Comparison of ENCODE assay signal across 11 cellular contexts in genomic region chr17:66724581-66725341, GRCh38.
DNase-seq lines count a peak whose midpoint lies in the region; ATAC-seq and TF ChIP-seq lines count a peak whose summit lies in the region.
"Had no signal": no experiment of that assay in that cellular context is flagged by ENCODE, and none has a peak within 500 bp of the region (broad histone marks: within the 10 kb centered on the region; RNA-seq: fewer than 3 reads in every experiment).

No MANE protein-coding gene starts in this region.

- H2AFZ ChIP-seq in PC-9: no peak overlapping the region

- no TSS peak for BruUV-seq in PC-9 (replicated peaks; lab: Mats Ljungman, UMichigan)

- H3K27me3 ChIP-seq in PC-9 (ENCODE audit: insufficient read depth, low read depth): no peaks in the 10 kb centered on the region
- H3K27me3 ChIP-seq: tibial artery had no signal

- H3K9me2 ChIP-seq in PC-9 (ENCODE audit: insufficient read depth): no peaks in the 10 kb centered on the region

- no peaks in the 10 kb centered on the region for H3K27me3 Mint-ChIP-seq in activated T-helper 1 cell treated with anti-CD3 and anti-CD28 coated beads, Interleukin-12 subunit alpha, Interleukin-12 subunit beta, Interleukin-2, Interleukin-4 antibody, amounts not matched to agents 30 ng/mL and 10 ng/mL and 1 ng/mL, durations not matched to agents 14 hours and 24 hours and 36 hours (ENCODE audit: insufficient read depth)
- H3K27me3 Mint-ChIP-seq: activated naive CD8-positive, alpha-beta T cell treated with anti-CD3 and anti-CD28 coated beads, Interleukin-2, amount 10 ng/mL, durations not matched to agents 7 days and 5 days had no signal

- intact Hi-C loops in Right ventricle myocardium superior (cut with DNase I) (no loop called here), cardiac septum (cut with DNase I) (no loop called here), PC-9 (cut with micrococcal nuclease; ENCODE audit: unreplicated experiment) (loop anchor here (5.0 kb wide), 1 partner anchor 253 kb away; no protein-coding TSS in a partner anchor)
- intact Hi-C loops in activated T-helper 1 cell treated with anti-CD3 and anti-CD28 coated beads, Interleukin-12 subunit alpha, Interleukin-12 subunit beta, Interleukin-2, Interleukin-4 antibody, amounts not matched to agents 30 ng/mL and 10 ng/mL and 1 ng/mL, durations not matched to agents 14 hours and 24 hours and 36 hours (cut with micrococcal nuclease): no loop called here

- no peak overlapping the region for H3K27ac ChIP-seq in PC-9
- H3K27ac ChIP-seq: tibial artery had no signal

- peaks cover 13% of the 10 kb centered on the region for H3K4me1 Mint-ChIP-seq in activated T-helper 1 cell treated with anti-CD3 and anti-CD28 coated beads, Interleukin-12 subunit alpha, Interleukin-12 subunit beta, Interleukin-2, Interleukin-4 antibody, amounts not matched to agents 30 ng/mL and 10 ng/mL and 1 ng/mL, durations not matched to agents 14 hours and 24 hours and 36 hours (ENCODE audit: low read depth)

- no peak overlapping the region for H3K4me2 ChIP-seq in PC-9
- H3K4me2 ChIP-seq: smooth muscle cell had no signal

- H3K4me3 Mint-ChIP-seq in activated T-helper 1 cell treated with anti-CD3 and anti-CD28 coated beads, Interleukin-12 subunit alpha, Interleukin-12 subunit beta, Interleukin-2, Interleukin-4 antibody, amounts not matched to agents 30 ng/mL and 10 ng/mL and 1 ng/mL, durations not matched to agents 14 hours and 24 hours and 36 hours: no peak overlapping the region
- H3K4me3 Mint-ChIP-seq: activated naive CD8-positive, alpha-beta T cell treated with anti-CD3 and anti-CD28 coated beads, Interleukin-2, amount 10 ng/mL, durations not matched to agents 7 days and 5 days had no signal

- H3K36me3 Mint-ChIP-seq in activated T-helper 1 cell treated with anti-CD3 and anti-CD28 coated beads, Interleukin-12 subunit alpha, Interleukin-12 subunit beta, Interleukin-2, Interleukin-4 antibody, amounts not matched to agents 30 ng/mL and 10 ng/mL and 1 ng/mL, durations not matched to agents 14 hours and 24 hours and 36 hours (ENCODE audit: low read depth): peaks cover 2% of the 10 kb centered on the region
- H3K36me3 Mint-ChIP-seq: activated naive CD8-positive, alpha-beta T cell treated with anti-CD3 and anti-CD28 coated beads, Interleukin-2, amount 10 ng/mL, durations not matched to agents 7 days and 5 days had no signal

- ATAC-seq in Right ventricle myocardium superior (ENCODE audit: poor library complexity) (peak; percentile 67), GM19452 (IDR thresholded peaks at IDR 0.05; ENCODE audit: unreplicated experiment) (no peak), GM19023 (IDR thresholded peaks at IDR 0.05; ENCODE audit: unreplicated experiment) (no peak), HG02759 (IDR thresholded peaks at IDR 0.05; ENCODE audit: unreplicated experiment) (no peak)

- no peak overlapping the region for H3K4me3 ChIP-seq in PC-9
- H3K4me3 ChIP-seq: smooth muscle cell, tibial artery had no signal

- H3K9me3 Mint-ChIP-seq in activated T-helper 1 cell treated with anti-CD3 and anti-CD28 coated beads, Interleukin-12 subunit alpha, Interleukin-12 subunit beta, Interleukin-2, Interleukin-4 antibody, amounts not matched to agents 30 ng/mL and 10 ng/mL and 1 ng/mL, durations not matched to agents 14 hours and 24 hours and 36 hours: no peaks in the 10 kb centered on the region
- H3K9me3 Mint-ChIP-seq: activated naive CD8-positive, alpha-beta T cell treated with anti-CD3 and anti-CD28 coated beads, Interleukin-2, amount 10 ng/mL, durations not matched to agents 7 days and 5 days had no signal

- H4K20me1 ChIP-seq in PC-9 (ENCODE audit: insufficient read depth): no peaks in the 10 kb centered on the region; the same call in 1 of the 2 replicates

- DNase-seq in Right ventricle myocardium superior (peak; percentile 52), cardiac septum (ENCODE audit: low spot score) (no peak), iPS-NIHi11 (ENCODE audit: low spot score) (peak; percentile 3), PC-9 (no peak)
- no peak for DNase-seq in activated T-helper 1 cell treated with anti-CD3 and anti-CD28 coated beads, Interleukin-12 subunit alpha, Interleukin-12 subunit beta, Interleukin-2, Interleukin-4 antibody, amounts not matched to agents 30 ng/mL and 10 ng/mL and 1 ng/mL, durations not matched to agents 14 hours and 24 hours and 36 hours (ENCODE audit: low spot score)
- DNase-seq: activated naive CD8-positive, alpha-beta T cell treated with anti-CD3 and anti-CD28 coated beads, Interleukin-2, amount 10 ng/mL, durations not matched to agents 7 days and 5 days; tibial artery had no signal

- H3K9me3 ChIP-seq in PC-9 (ENCODE audit: insufficient read depth, low read depth): no peaks in the 10 kb centered on the region
- H3K9me3 ChIP-seq: tibial artery had no signal

- no peaks in the 10 kb centered on the region for H3F3A ChIP-seq in PC-9 (ENCODE audit: insufficient read depth, low read depth)

- POLR2A ChIA-PET in PC-9 (lab: Charles Lee; ENCODE audit: unreplicated experiment): no interaction called here

- no peak for TF ChIP-seq CTCF in PC-9 (conservative IDR thresholded peaks at IDR 0.05)

- H3K79me2 ChIP-seq in PC-9 (ENCODE audit: low read depth): no peaks in the 10 kb centered on the region

- CTCF ChIA-PET in PC-9 (lab: Charles Lee): interaction anchor here (0.6 kb wide), 1 partner anchor 239 kb away, joined by 14 read pairs; no protein-coding TSS in a partner anchor

- no peaks in the 10 kb centered on the region for H3K4me1 ChIP-seq in PC-9 (replicated peaks; ENCODE audit: insufficient read depth)

- H3K27ac Mint-ChIP-seq in activated T-helper 1 cell treated with anti-CD3 and anti-CD28 coated beads, Interleukin-12 subunit alpha, Interleukin-12 subunit beta, Interleukin-2, Interleukin-4 antibody, amounts not matched to agents 30 ng/mL and 10 ng/mL and 1 ng/mL, durations not matched to agents 14 hours and 24 hours and 36 hours: peak overlapping the region; percentile 40
- H3K27ac Mint-ChIP-seq: activated naive CD8-positive, alpha-beta T cell treated with anti-CD3 and anti-CD28 coated beads, Interleukin-2, amount 10 ng/mL, durations not matched to agents 7 days and 5 days had no signal

- H3K36me3 ChIP-seq in PC-9 (ENCODE audit: low read depth): no peaks in the 10 kb centered on the region
- H3K36me3 ChIP-seq: tibial artery had no signal

Comparison
In these comparisons a context has a peak if more than half of its experiments do, and no peak if none do; other contexts are left out.
1. DNase-seq: peak in Right ventricle myocardium superior (single experiment) and iPS-NIHi11 (single experiment); none in cardiac septum (single experiment), activated T-helper 1 cell treated with anti-CD3 and anti-CD28 coated beads, Interleukin-12 subunit alpha, Interleukin-12 subunit beta, Interleukin-2, Interleukin-4 antibody, amounts not matched to agents 30 ng/mL and 10 ng/mL and 1 ng/mL, durations not matched to agents 14 hours and 24 hours and 36 hours (single experiment) and PC-9 (0 of 2).